14 cellular contexts compared by ENCODE assay signal in genomic region chr14:100263141-100263540, GRCh38. TPM values are rescaled to one million over a fixed set of nuclear protein-coding genes. Genes with fewer than 3 reads are reported as not detected.
A peak's percentile ranks its signal among the peaks of the same experiment; 100 is the strongest.
DNase-seq lines count a peak whose midpoint lies in the region; ATAC-seq and TF ChIP-seq lines count a peak whose summit lies in the region.
"Had no signal": no experiment of that assay in that cellular context is flagged by ENCODE, and none has a peak within 500 bp of the region (broad histone marks: within the 10 kb centered on the region; RNA-seq: fewer than 3 reads in every experiment).

No MANE protein-coding gene starts in this region.

- no peak for TF ChIP-seq CTCF in gastrocnemius medialis (IDR thresholded peaks at IDR 0.05 in 4 of 5, conservative IDR thresholded peaks at IDR 0.05 in 1 of 5)

- H3K27ac Mint-ChIP-seq in CD8-positive, alpha-beta memory T cell: peak overlapping the region in 5 of 8 donors; percentile 17 to 74 (median 60)

- H3K36me3 ChIP-seq in CD8-positive, alpha-beta memory T cell (ENCODE audit: insufficient read depth, low read length): peaks cover 19% of the 10 kb centered on the region
- H3K36me3 ChIP-seq in gastrocnemius medialis: peaks cover 0 to 11% of the 10 kb centered on the region in 2 donors

- CTCF ChIA-PET in CD8-positive, alpha-beta memory T cell (lab: Charles Lee): interaction anchor here (0.7 to 1.4 kb wide), 4 partner anchors 9 to 70 kb away, joined by 3 to 6 read pairs (median 4); no protein-coding TSS in a partner anchor

- DNase-seq in CD8-positive, alpha-beta memory T cell: no peak
- DNase-seq in LHCN-M2 (ENCODE audit: low read depth): peak; percentile 86
- peak; percentile 98 for DNase-seq in amniotic epithelial cell (ENCODE audit: low read depth)
- DNase-seq in gastrocnemius medialis: no peak
- no peak for DNase-seq in mucosa of gallbladder (ENCODE audit: low spot score)
- no peak for DNase-seq in GF-D8 (lab: John Stamatoyannopoulos, UW)
- DNase-seq: activated CD8-positive, alpha-beta memory T cell treated with anti-CD3 and anti-CD28 coated beads for 24 hours; central memory CD4-positive, alpha-beta T cell; islet precursor cell; NCI-H146; NCI-H226 had no signal

- H3K27ac ChIP-seq in CD8-positive, alpha-beta memory T cell (ENCODE audit: low read depth, low read length): no peak overlapping the region
- peak overlapping the region in 3 of 4 donors; percentile 18 to 20 (median 19) for H3K27ac ChIP-seq in gastrocnemius medialis
- H3K27ac ChIP-seq: KMS-11, skin epidermis had no signal

- H3K4me1 ChIP-seq in CD8-positive, alpha-beta memory T cell (ENCODE audit: insufficient read depth, low read length): peaks cover 63% of the 10 kb centered on the region
- H3K4me1 ChIP-seq in gastrocnemius medialis: peaks cover 45 to 55% of the 10 kb centered on the region in 2 donors

- ATAC-seq in gastrocnemius medialis (no peak), HG03354 (IDR thresholded peaks at IDR 0.05; ENCODE audit: poor library complexity, severe bottlenecking, unreplicated experiment) (no peak)

- H3K27me3 Mint-ChIP-seq in CD8-positive, alpha-beta memory T cell: no peaks in the 10 kb centered on the region

- peaks cover 69 to 94% (median 87%) of the 10 kb centered on the region in 3 donors for H3K4me1 Mint-ChIP-seq in CD8-positive, alpha-beta memory T cell

- intact Hi-C loops in gastrocnemius medialis (cut with DNase I; ENCODE audit: low total_unique reads): no loop called here

- no peaks in the 10 kb centered on the region for H3K9me3 Mint-ChIP-seq in CD8-positive, alpha-beta memory T cell

- in situ Hi-C loops in gastrocnemius medialis (cut with MboI; ENCODE audit: low sequenced_read_pairs in 4 of 4): no loop called here

- TF ChIP-seq POLR2A in gastrocnemius medialis (IDR thresholded peaks at IDR 0.05): no peak

- POLR2A ChIA-PET in CD8-positive, alpha-beta memory T cell (lab: Charles Lee): interaction anchor here (0.5 kb wide), 1 partner anchor 19 kb away, joined by 5 read pairs; no protein-coding TSS in a partner anchor

- peaks cover 0 to 54% (median 6%) of the 10 kb centered on the region in 3 donors for H3K36me3 Mint-ChIP-seq in CD8-positive, alpha-beta memory T cell

- H3K4me3 ChIP-seq in CD8-positive, alpha-beta memory T cell (ENCODE audit: low read length): no peak overlapping the region
- H3K4me3 ChIP-seq in gastrocnemius medialis: no peak overlapping the region
- H3K4me3 ChIP-seq: skin epidermis had no signal

- H3K4me3 Mint-ChIP-seq in CD8-positive, alpha-beta memory T cell: no peak overlapping the region

- no peaks in the 10 kb centered on the region for H3K27me3 ChIP-seq in CD8-positive, alpha-beta memory T cell (ENCODE audit: insufficient read depth, low read length, poor library complexity, severe bottlenecking)
- no peaks in the 10 kb centered on the region for H3K27me3 ChIP-seq in gastrocnemius medialis

- H3K9me3 ChIP-seq in CD8-positive, alpha-beta memory T cell (ENCODE audit: low read length): no peaks in the 10 kb centered on the region
- H3K9me3 ChIP-seq in gastrocnemius medialis: no peaks in the 10 kb centered on the region

RNA-seq across cellular contexts. Expression of gene YY1, which starts 24.2 kb away (rescaled TPM):
- total RNA-seq in CD8-positive, alpha-beta memory T cell: 100 to 1,000 TPM; 109 to 116 TPM
- polyA plus RNA-seq in CD8-positive, alpha-beta memory T cell: 24.2 TPM
- 28.4 and 31.9 TPM in 2 replicates for total RNA-seq in LHCN-M2 (2014; rRNA removed)
- 29.5 TPM for polyA plus RNA-seq in LHCN-M2 (2012)
- total RNA-seq in gastrocnemius medialis: 10 to 100 TPM; 39.3 to 48.7 (median 43.7) TPM
- total RNA-seq in mucosa of gallbladder: 63.8 TPM

RNA-seq across cellular contexts. Expression of gene SLC25A29, which starts 43.1 kb away (rescaled TPM):
- total RNA-seq in CD8-positive, alpha-beta memory T cell: 10 to 100 TPM; 10.4 to 10.5 TPM
- polyA plus RNA-seq in CD8-positive, alpha-beta memory T cell: 7.0 TPM
- total RNA-seq in LHCN-M2 (2014; rRNA removed): 23.4 and 43.4 TPM in 2 replicates
- 8.6 TPM for polyA plus RNA-seq in LHCN-M2 (2012)
- 10 to 100 TPM in 2 of 4 donors, 1 to 10 TPM in 2; 9.0 to 17.4 (median 13.4) TPM for total RNA-seq in gastrocnemius medialis
- 165 TPM for total RNA-seq in mucosa of gallbladder

RNA-seq across cellular contexts. Expression of gene SLC25A47, which starts 60.0 kb away (rescaled TPM):
- total RNA-seq in CD8-positive, alpha-beta memory T cell: not detected
- not detected for polyA plus RNA-seq in CD8-positive, alpha-beta memory T cell
- not detected in 2 replicates for total RNA-seq in LHCN-M2 (2014; rRNA removed)
- polyA plus RNA-seq in LHCN-M2 (2012): not detected
- 1 to 10 TPM in 1 of 4 donors, under 1 TPM in 1, not detected in 2; 0.46 to 1.3 TPM for total RNA-seq in gastrocnemius medialis
- total RNA-seq in mucosa of gallbladder: 0.20 TPM

Comparison
In these comparisons a context has a peak if more than half of its experiments do, and no peak if none do; other contexts are left out.
1. DNase-seq: peak in LHCN-M2 (single experiment) and amniotic epithelial cell (single experiment); none in CD8-positive, alpha-beta memory T cell (0 of 5), gastrocnemius medialis (0 of 2), mucosa of gallbladder (single experiment) and GF-D8 (single experiment).